In genomic region chr6:96742702-96743101, GRCh38 we compare ENCODE assay signal across 21 cellular contexts.
"Had no signal": no experiment of that assay in that cellular context is flagged by ENCODE, and none has a peak within 500 bp of the region (broad histone marks: within the 10 kb centered on the region; RNA-seq: fewer than 3 reads in every experiment).

No MANE protein-coding gene starts in this region.

- DNase-seq: activated CD4-positive, alpha-beta memory T cell treated with anti-CD3 and anti-CD28 coated beads, Interleukin-2, amount 10 ng/mL, durations not matched to agents 7 days and 5 days; activated CD4-positive, alpha-beta T cell treated with anti-CD3 and anti-CD28 coated beads, Interleukin-2, amount 10 ng/mL, durations not matched to agents 24 days and 14 days; aorta; caudate nucleus; effector CD4-positive, alpha-beta T cell; heart right ventricle; islet precursor cell; left colon; pancreas; psoas muscle; spleen; stimulated activated CD4-positive, alpha-beta T cell treated with anti-CD3 and anti-CD28 coated beads, Interleukin-4, amount 100 ng/mL, for 1 hour; stimulated activated naive CD8-positive, alpha-beta T cell treated with anti-CD3 and anti-CD28 coated beads, Interleukin-15, Interleukin-2, amounts not matched to agents 100 U/mL and 50 U/mL, for 24 hours; upper lobe of left lung had no signal

- H3K36me3 Mint-ChIP-seq: activated naive CD4-positive, alpha-beta T cell treated with anti-CD3 and anti-CD28 coated beads, Interleukin-2, amount 50 U/mL, for 72 hours; memory B cell had no signal

- H3K9me3 ChIP-seq: heart right ventricle, pancreas, psoas muscle, right atrium auricular region, spleen, upper lobe of left lung had no signal

- H3K4me3 ChIP-seq: heart right ventricle, pancreas, psoas muscle, right atrium auricular region, spleen, upper lobe of left lung had no signal

- H3K4me3 Mint-ChIP-seq: activated CD4-positive, alpha-beta memory T cell treated with anti-CD3 and anti-CD28 coated beads, Interleukin-2, amount 10 ng/mL, durations not matched to agents 7 days and 5 days; activated CD4-positive, alpha-beta T cell treated with anti-CD3 and anti-CD28 coated beads, Interleukin-2, amount 10 ng/mL, durations not matched to agents 24 days and 14 days; dendritic cell treated with granulocyte-macrophage colony-stimulating factor and Interleukin-4, amounts not matched to agents 40 ng/mL and 50 ng/mL, for 4 days; memory B cell; nephron had no signal

- H3K27me3 ChIP-seq: brain microvascular endothelial cell, heart right ventricle, pancreas, right atrium auricular region, spleen, upper lobe of left lung had no signal

- H3K4me1 Mint-ChIP-seq: activated CD4-positive, alpha-beta memory T cell treated with anti-CD3 and anti-CD28 coated beads, Interleukin-2, amount 10 ng/mL, durations not matched to agents 7 days and 5 days; activated CD4-positive, alpha-beta T cell treated with anti-CD3 and anti-CD28 coated beads, Interleukin-2, amount 10 ng/mL, durations not matched to agents 24 days and 14 days; memory B cell had no signal

- H3K27ac ChIP-seq: brain microvascular endothelial cell, heart right ventricle, pancreas, psoas muscle, right atrium auricular region, spleen, upper lobe of left lung had no signal

- H3K9me3 Mint-ChIP-seq: activated CD4-positive, alpha-beta memory T cell treated with anti-CD3 and anti-CD28 coated beads, Interleukin-2, amount 10 ng/mL, durations not matched to agents 7 days and 5 days; activated CD4-positive, alpha-beta T cell treated with anti-CD3 and anti-CD28 coated beads, Interleukin-2, amount 10 ng/mL, durations not matched to agents 24 days and 14 days; activated naive CD4-positive, alpha-beta T cell treated with anti-CD3 and anti-CD28 coated beads, Interleukin-2, amount 50 U/mL, for 72 hours; dendritic cell treated with granulocyte-macrophage colony-stimulating factor and Interleukin-4, amounts not matched to agents 40 ng/mL and 50 ng/mL, for 4 days; memory B cell; nephron had no signal

- H3K27me3 Mint-ChIP-seq: activated CD4-positive, alpha-beta T cell treated with anti-CD3 and anti-CD28 coated beads, Interleukin-2, amount 10 ng/mL, durations not matched to agents 24 days and 14 days; dendritic cell treated with granulocyte-macrophage colony-stimulating factor and Interleukin-4, amounts not matched to agents 40 ng/mL and 50 ng/mL, for 4 days had no signal

- ATAC-seq: activated CD4-positive, CD25-positive, alpha-beta regulatory T cell treated with anti-CD3 and anti-CD28 coated beads, Interleukin-2, amount 50 U/mL, for 24 hours; activated naive CD4-positive, alpha-beta T cell treated with anti-CD3 and anti-CD28 coated beads, Interleukin-2, amount 50 U/mL, for 72 hours; heart right ventricle; left colon; pancreas; psoas muscle; stimulated activated naive CD8-positive, alpha-beta T cell treated with anti-CD3 and anti-CD28 coated beads, Interleukin-15, Interleukin-2, amounts not matched to agents 100 U/mL and 50 U/mL, for 24 hours had no signal

- H3K27ac Mint-ChIP-seq: activated CD4-positive, alpha-beta memory T cell treated with anti-CD3 and anti-CD28 coated beads, Interleukin-2, amount 10 ng/mL, durations not matched to agents 7 days and 5 days; activated CD4-positive, alpha-beta T cell treated with anti-CD3 and anti-CD28 coated beads, Interleukin-2, amount 10 ng/mL, durations not matched to agents 24 days and 14 days; activated naive CD4-positive, alpha-beta T cell treated with anti-CD3 and anti-CD28 coated beads, Interleukin-2, amount 50 U/mL, for 72 hours; dendritic cell treated with granulocyte-macrophage colony-stimulating factor and Interleukin-4, amounts not matched to agents 40 ng/mL and 50 ng/mL, for 4 days; memory B cell; nephron had no signal

- H3K36me3 ChIP-seq: brain microvascular endothelial cell, heart right ventricle, pancreas, right atrium auricular region, spleen, upper lobe of left lung had no signal

- H3K4me1 ChIP-seq: heart right ventricle, pancreas, psoas muscle, right atrium auricular region, spleen, upper lobe of left lung had no signal
